ENCODE assay signal across 13 cellular contexts in the genomic region with DNA sequence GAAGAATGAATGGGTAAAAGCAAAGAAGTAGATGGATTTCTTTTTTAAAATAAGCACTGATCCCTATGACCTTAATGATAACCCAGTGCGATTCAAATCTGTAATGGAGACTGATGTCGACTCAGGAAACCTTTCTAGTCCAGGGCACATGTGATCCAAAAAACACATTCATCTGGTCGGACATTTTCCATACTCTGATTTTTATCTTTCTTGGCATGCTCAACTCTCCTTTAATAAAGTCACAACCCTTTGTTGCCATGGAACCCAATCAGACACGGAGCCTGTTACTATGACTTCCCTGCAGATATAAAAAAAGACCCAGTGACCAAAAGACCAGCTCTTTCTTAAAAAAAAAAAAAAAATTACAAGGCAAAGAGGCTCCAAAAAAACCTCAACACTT. TPM values are rescaled to one million over a fixed set of nuclear protein-coding genes. Genes with fewer than 3 reads are reported as not detected.
DNase-seq lines count a peak whose midpoint lies in the region; ATAC-seq, FAIRE-seq and TF ChIP-seq lines count a peak whose summit lies in the region.
"Had no signal": no experiment of that assay in that cellular context is flagged by ENCODE, and none has a peak within 500 bp of the region (broad histone marks: within the 10 kb centered on the region; RNA-seq: fewer than 3 reads in every experiment).

No MANE protein-coding gene starts in this region.

- H3K27me3 Mint-ChIP-seq in activated naive CD4-positive, alpha-beta T cell treated with anti-CD3 and anti-CD28 coated beads, Interleukin-2, amount 10 ng/mL, durations not matched to agents 7 days and 5 days = no peaks in the 10 kb centered on the region
- H3K27me3 Mint-ChIP-seq in activated naive CD8-positive, alpha-beta T cell treated with anti-CD3 and anti-CD28 coated beads, Interleukin-2, amount 10 ng/mL, durations not matched to agents 7 days and 5 days = no peaks in the 10 kb centered on the region

- H3K9ac ChIP-seq in kidney (ENCODE audit: low read length in 2 of 2) = no peak overlapping the region

- no peaks in the 10 kb centered on the region for H3K9me3 ChIP-seq in kidney (ENCODE audit: control insufficient read depth in 1 of 2, low read length in 2 of 2)
- H3K9me3 ChIP-seq in thoracic aorta = no peaks in the 10 kb centered on the region
- H3K9me3 ChIP-seq: prostate gland, tibial artery had no signal

- H3K4me3 Mint-ChIP-seq in activated naive CD4-positive, alpha-beta T cell treated with anti-CD3 and anti-CD28 coated beads, Interleukin-2, amount 10 ng/mL, durations not matched to agents 7 days and 5 days = no peak overlapping the region
- peak overlapping the region; percentile 74 for H3K4me3 Mint-ChIP-seq in activated naive CD8-positive, alpha-beta T cell treated with anti-CD3 and anti-CD28 coated beads, Interleukin-2, amount 10 ng/mL, durations not matched to agents 7 days and 5 days

- H3K27ac ChIP-seq in kidney (ENCODE audit: low read depth in 2 of 2, low read length in 2 of 2) = peak overlapping the region; percentile 68 to 85
- H3K27ac ChIP-seq in thoracic aorta = peak overlapping the region in 1 of 2 donors; percentile 3
- H3K27ac ChIP-seq: C4-2B, tibial artery had no signal

- no peak for DNase-seq in activated naive CD4-positive, alpha-beta T cell treated with anti-CD3 and anti-CD28 coated beads, Interleukin-2, amount 10 ng/mL, durations not matched to agents 7 days and 5 days
- DNase-seq in activated naive CD4-positive, alpha-beta T cell treated with Interleukin-2 at 50 U/mL for 16 hours = no peak
- DNase-seq in activated naive CD8-positive, alpha-beta T cell treated with anti-CD3 and anti-CD28 coated beads, Interleukin-2, amount 10 ng/mL, durations not matched to agents 7 days and 5 days = no peak
- DNase-seq in kidney (no peak), thoracic aorta (ENCODE audit: low spot score) (no peak), inferior parietal cortex (ENCODE audit: extremely low spot score) (no peak), NCI-H1694 treated with DMSO at 0.1 percent for 48 hours (lab: John Stamatoyannopoulos, UW) (no peak)
- DNase-seq in stimulated activated CD8-positive, alpha-beta memory T cell treated with anti-CD3 and anti-CD28 coated beads, Interleukin-4, amount 100 ng/mL, for 48 hours = no peak
- DNase-seq: activated CD4-positive, CD25-positive, alpha-beta regulatory T cell treated with anti-CD3 and anti-CD28 coated beads, Interleukin-2, amount 50 U/mL, for 72 hours; NCI-H345; tibial artery had no signal

- CTCF ChIA-PET in activated naive CD4-positive, alpha-beta T cell treated with anti-CD3 and anti-CD28 coated beads, Interleukin-2, amount 10 ng/mL, durations not matched to agents 7 days and 5 days (lab: Charles Lee) = interaction anchor here (1.7 kb wide), 2 partner anchors 10 to 19 kb away, joined by 4 read pairs; no protein-coding TSS in a partner anchor

- peak overlapping the region; percentile 21 for H3K27ac Mint-ChIP-seq in activated naive CD4-positive, alpha-beta T cell treated with anti-CD3 and anti-CD28 coated beads, Interleukin-2, amount 10 ng/mL, durations not matched to agents 7 days and 5 days
- peak overlapping the region; percentile 85 for H3K27ac Mint-ChIP-seq in activated naive CD8-positive, alpha-beta T cell treated with anti-CD3 and anti-CD28 coated beads, Interleukin-2, amount 10 ng/mL, durations not matched to agents 7 days and 5 days

- H3K4me3 ChIP-seq in kidney (ENCODE audit: low read length in 2 of 2) (peak overlapping the region; percentile 4 to 60), thoracic aorta (peak overlapping the region; percentile 60)

- H3K36me3 Mint-ChIP-seq in activated naive CD4-positive, alpha-beta T cell treated with anti-CD3 and anti-CD28 coated beads, Interleukin-2, amount 10 ng/mL, durations not matched to agents 7 days and 5 days = no peaks in the 10 kb centered on the region
- H3K36me3 Mint-ChIP-seq in activated naive CD8-positive, alpha-beta T cell treated with anti-CD3 and anti-CD28 coated beads, Interleukin-2, amount 10 ng/mL, durations not matched to agents 7 days and 5 days = peaks cover 3% of the 10 kb centered on the region

- ATAC-seq in activated naive CD8-positive, alpha-beta T cell treated with anti-CD3 and anti-CD28 coated beads, Interleukin-2, amount 10 ng/mL, durations not matched to agents 7 days and 5 days (ENCODE audit: low read depth) = no peak
- peak; percentile 54 for ATAC-seq in thoracic aorta (ENCODE audit: insufficient number of reproducible peaks, low FRiP score, low read depth)

- peaks cover 10 to 29% of the 10 kb centered on the region in 2 donors for H3K4me1 ChIP-seq in kidney (ENCODE audit: control insufficient read depth in 1 of 2, insufficient read depth in 1 of 2, low read depth in 1 of 2, low read length in 2 of 2)
- H3K4me1 ChIP-seq in thoracic aorta (ENCODE audit: control insufficient read depth in 1 of 2, low read depth in 2 of 2) = peaks cover 14 to 21% of the 10 kb centered on the region in 2 donors

- H3K27me3 ChIP-seq in thoracic aorta (replicated peaks; ENCODE audit: insufficient read depth) = no peaks in the 10 kb centered on the region
- H3K27me3 ChIP-seq: tibial artery had no signal

- TF ChIP-seq CTCF in kidney (IDR thresholded peaks at IDR 0.05; ENCODE audit: borderline replicate concordance, extremely low read depth, insufficient read depth) = no peak
- TF ChIP-seq CTCF in thoracic aorta (IDR thresholded peaks at IDR 0.05) = no peak

- no peaks in the 10 kb centered on the region for H3K36me3 ChIP-seq in kidney (ENCODE audit: control insufficient read depth in 1 of 2, insufficient read depth in 2 of 2, low read length in 2 of 2)
- H3K36me3 ChIP-seq in thoracic aorta = no peaks in the 10 kb centered on the region
- H3K36me3 ChIP-seq: prostate gland, tibial artery had no signal

- no peak for FAIRE-seq in kidney (lab: Jason Lieb, UNC)

- peaks cover 21% of the 10 kb centered on the region for H3K4me1 Mint-ChIP-seq in activated naive CD4-positive, alpha-beta T cell treated with anti-CD3 and anti-CD28 coated beads, Interleukin-2, amount 10 ng/mL, durations not matched to agents 7 days and 5 days
- H3K4me1 Mint-ChIP-seq in activated naive CD8-positive, alpha-beta T cell treated with anti-CD3 and anti-CD28 coated beads, Interleukin-2, amount 10 ng/mL, durations not matched to agents 7 days and 5 days = peaks cover 18% of the 10 kb centered on the region

- POLR2A ChIA-PET in activated naive CD8-positive, alpha-beta T cell treated with anti-CD3 and anti-CD28 coated beads, Interleukin-2, amount 10 ng/mL, durations not matched to agents 7 days and 5 days (lab: Charles Lee) = interaction anchor here (0.7 to 1.4 kb wide), 2 partner anchors 18 to 478 kb away, joined by 3 to 4 read pairs; no protein-coding TSS in a partner anchor

- intact Hi-C loops in kidney (cut with DNase I) = no loop called here

- H3K9me3 Mint-ChIP-seq in activated naive CD4-positive, alpha-beta T cell treated with anti-CD3 and anti-CD28 coated beads, Interleukin-2, amount 10 ng/mL, durations not matched to agents 7 days and 5 days = no peaks in the 10 kb centered on the region
- H3K9me3 Mint-ChIP-seq in activated naive CD8-positive, alpha-beta T cell treated with anti-CD3 and anti-CD28 coated beads, Interleukin-2, amount 10 ng/mL, durations not matched to agents 7 days and 5 days = peaks cover 2% of the 10 kb centered on the region

RNA-seq across cellular contexts. Expression of a gene that starts 27.9 kb away (rescaled TPM):
- 1 to 10 TPM in 1 of 2 experiments, under 1 TPM in 1; 0.83 to 1.8 TPM for total RNA-seq in activated naive CD8-positive, alpha-beta T cell treated with anti-CD3 and anti-CD28 coated beads, Interleukin-2, amount 10 ng/mL, durations not matched to agents 7 days and 5 days
- 14.7 TPM for total RNA-seq in kidney
- polyA plus RNA-seq in kidney (ENCODE audit: insufficient read depth, low read depth, low replicate concordance) = 6.7 TPM
- total RNA-seq in thoracic aorta = 10 to 100 TPM in 1 of 2 donors, 1 to 10 TPM in 1; 6.9 to 12.4 TPM
